ENCODE assay signal across 18 cellular contexts in genomic region chr6:54598787-54599309, GRCh38.
DNase-seq lines count a peak whose midpoint lies in the region; ATAC-seq, FAIRE-seq and TF ChIP-seq lines count a peak whose summit lies in the region.
"Had no signal": no experiment of that assay in that cellular context is flagged by ENCODE, and none has a peak within 500 bp of the region (broad histone marks: within the 10 kb centered on the region; RNA-seq: fewer than 3 reads in every experiment).

No MANE protein-coding gene starts in this region.

- no peaks in the 10 kb centered on the region for H3K27me3 ChIP-seq in bronchial epithelial cell (ENCODE audit: control insufficient read depth, insufficient read depth, low read length)
- H3K27me3 ChIP-seq: SJSA1 had no signal

- no peaks in the 10 kb centered on the region for H3K4me1 Mint-ChIP-seq in CD14-positive monocyte
- H3K4me1 Mint-ChIP-seq: GM23338 had no signal

- TF ChIP-seq CTCF in AG09309 (IDR thresholded peaks at IDR 0.05; ENCODE audit: control insufficient read depth, insufficient read depth, low read depth, low read length, missing control alignments), result no peak
- no peak for TF ChIP-seq CTCF in RWPE1 (conservative IDR thresholded peaks at IDR 0.05; ENCODE audit: low read depth)
- no peak for TF ChIP-seq CTCF in bronchial epithelial cell (IDR thresholded peaks at IDR 0.05; ENCODE audit: insufficient read depth, low read length, severe bottlenecking)
- no peak for TF ChIP-seq CTCF in fibroblast of the aortic adventitia (IDR thresholded peaks at IDR 0.05; ENCODE audit: insufficient read depth, low read length)
- TF ChIP-seq CTCF in CD14-positive monocyte (IDR thresholded peaks at IDR 0.05), result no peak

- no peak overlapping the region for H3K4me3 Mint-ChIP-seq in CD14-positive monocyte
- H3K4me3 Mint-ChIP-seq: GM23338 had no signal

- intact Hi-C loops in CD14-positive monocyte (cut with micrococcal nuclease), result no loop called here

- peaks cover 0 to 3% (median 0%) of the 10 kb centered on the region in 7 donors for H3K9me3 Mint-ChIP-seq in CD14-positive monocyte
- H3K9me3 Mint-ChIP-seq: GM23338 had no signal

- no peaks in the 10 kb centered on the region for H3K36me3 ChIP-seq in bronchial epithelial cell (ENCODE audit: control insufficient read depth, insufficient read depth, low read length)
- H3K36me3 ChIP-seq: SJSA1 had no signal

- no peak overlapping the region for H3K27ac ChIP-seq in RWPE1
- H3K27ac ChIP-seq: C4-2B, SJSA1 had no signal

- no peak overlapping the region for H3K27ac Mint-ChIP-seq in CD14-positive monocyte
- H3K27ac Mint-ChIP-seq: GM23338 had no signal

- DNase-seq in AG09309 (ENCODE audit: low read depth) (peak; percentile 32), RWPE1 (ENCODE audit: low spot score) (peak; percentile 5), bronchial epithelial cell (ENCODE audit: low read depth) (peak; percentile 45), fibroblast of the aortic adventitia (ENCODE audit: low read depth) (peak; percentile 60), mesenteric fat pad (ENCODE audit: low spot score) (no peak), CD14-positive monocyte (ENCODE audit: low spot score) (no peak)
- DNase-seq in activated CD8-positive, alpha-beta memory T cell treated with anti-CD3 and anti-CD28 coated beads, Interleukin-2, amount 50 U/mL, for 4 hours, result no peak
- DNase-seq: Calu3, DMS53, KBM-7, NCI-H1417 treated with DMSO at 0.1 percent for 48 hours, NCI-H2029 treated with DMSO at 0.1 percent for 48 hours, NCI-H748 treated with DMSO at 0.1 percent for 48 hours, OCI-M1 had no signal

- peaks cover 0 to 2% (median 2%) of the 10 kb centered on the region in 3 donors for H3K27me3 Mint-ChIP-seq in CD14-positive monocyte (ENCODE audit: low read depth in 3 of 3)

- no peak for ATAC-seq in GM18517 (IDR thresholded peaks at IDR 0.05; ENCODE audit: unreplicated experiment)
- ATAC-seq: GM23338 had no signal

- H3K4me3 ChIP-seq in AG09309 (ENCODE audit: control insufficient read depth, low read depth, low read length) (no peak overlapping the region), bronchial epithelial cell (ENCODE audit: low read depth, low read length) (no peak overlapping the region), fibroblast of the aortic adventitia (ENCODE audit: low read depth, low read length) (no peak overlapping the region)
- H3K4me3 ChIP-seq: GM23338, SJSA1 had no signal

- no peak for FAIRE-seq in bronchial epithelial cell (lab: Jason Lieb, UNC)

- no peaks in the 10 kb centered on the region for H3K36me3 Mint-ChIP-seq in CD14-positive monocyte

- POLR2A ChIA-PET in RWPE1 (lab: Yijun Ruan, JAX; ENCODE audit: low non-redundant PET), result no interaction called here

- CTCF ChIA-PET in RWPE1 (lab: Yijun Ruan, JAX), result interaction anchor here (0.6 to 1.1 kb wide), 3 partner anchors 12 to 592 kb away, joined by 3 to 5 read pairs (median 4); no protein-coding TSS in a partner anchor

Comparison
In these comparisons a context has a peak if more than half of its experiments do, and no peak if none do; other contexts are left out.
1. DNase-seq: peak in AG09309 (single experiment), RWPE1 (single experiment), bronchial epithelial cell (single experiment) and fibroblast of the aortic adventitia (single experiment); none in activated CD8-positive, alpha-beta memory T cell treated with anti-CD3 and anti-CD28 coated beads, Interleukin-2, amount 50 U/mL, for 4 hours (single experiment), mesenteric fat pad (single experiment) and CD14-positive monocyte (single experiment).